ENCODE assay signal across 22 cellular contexts in the genomic region with DNA sequence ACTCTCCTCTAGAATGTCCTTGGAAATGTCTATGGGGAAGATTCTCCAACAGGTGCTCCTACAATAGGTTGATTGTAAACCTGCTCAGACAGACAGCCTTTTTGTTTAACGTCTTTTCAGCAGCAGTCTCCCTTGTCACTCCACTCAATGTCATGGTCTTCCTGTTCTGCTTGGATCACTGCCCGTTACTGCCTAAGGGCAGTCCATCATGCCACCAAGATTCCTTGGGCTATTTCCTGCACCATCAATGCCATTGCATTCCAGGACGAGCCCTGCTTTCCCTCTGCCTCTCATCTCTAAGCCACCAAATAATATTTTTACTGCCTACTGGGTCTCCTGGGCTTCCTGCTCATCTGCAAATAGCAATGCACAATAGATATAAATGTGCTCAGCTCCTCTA.
"Had no signal": no experiment of that assay in that cellular context is flagged by ENCODE, and none has a peak within 500 bp of the region (broad histone marks: within the 10 kb centered on the region; RNA-seq: fewer than 3 reads in every experiment).

No MANE protein-coding gene starts in this region.

- FAIRE-seq: TTC549 had no signal

- H3K9me3 Mint-ChIP-seq: activated naive CD8-positive, alpha-beta T cell treated with anti-CD3 and anti-CD28 coated beads for 36 hours had no signal

- H3K27me3 ChIP-seq: cardiac muscle cell, gastroesophageal sphincter, sigmoid colon, thyroid gland had no signal

- H3K4me1 Mint-ChIP-seq: activated naive CD8-positive, alpha-beta T cell treated with anti-CD3 and anti-CD28 coated beads for 36 hours; mesothelial cell of epicardium had no signal

- H3K36me3 Mint-ChIP-seq: activated naive CD8-positive, alpha-beta T cell treated with anti-CD3 and anti-CD28 coated beads for 36 hours; mesothelial cell of epicardium; natural killer cell treated with Interleukin-12 subunit alpha and Interleukin-12 subunit beta and Interleukin-15 and Interleukin-18, amount 100 ng/mL, for 72 hours had no signal

- ATAC-seq: activated CD8-positive, alpha-beta T cell treated with anti-CD3 and anti-CD28 coated beads, Interleukin-2, amount 10 ng/mL, durations not matched to agents 7 days and 5 days; gastroesophageal sphincter; left ventricle myocardium superior; natural killer cell treated with Interleukin-12 subunit alpha and Interleukin-12 subunit beta and Interleukin-15 and Interleukin-18, amount 100 ng/mL, for 72 hours; stimulated activated naive CD8-positive, alpha-beta T cell treated with anti-CD3 and anti-CD28 coated beads, Interleukin-15, Interleukin-2, amounts not matched to agents 100 U/mL and 50 U/mL, for 24 hours had no signal

- H3K4me1 ChIP-seq: gastroesophageal sphincter, sigmoid colon, spleen, thyroid gland had no signal

- DNase-seq: activated CD4-positive, alpha-beta T cell treated with anti-CD3 and anti-CD28 coated beads for 1 hour; activated CD4-positive, alpha-beta T cell treated with anti-CD3 and anti-CD28 coated beads, Interleukin-2, amount 50 U/mL, for 1 hour; activated CD8-positive, alpha-beta T cell treated with anti-CD3 and anti-CD28 coated beads, Interleukin-2, amount 10 ng/mL, durations not matched to agents 7 days and 5 days; activated naive CD8-positive, alpha-beta T cell treated with anti-CD3 and anti-CD28 coated beads for 36 hours; amniotic stem cell; head of caudate nucleus; hypothalamus; left ventricle myocardium superior; mammary epithelial cell; retina; sigmoid colon; spleen; stimulated activated CD4-positive, alpha-beta T cell treated with anti-CD3 and anti-CD28 coated beads, Interleukin-4, amount 100 ng/mL, for 4 hours; stimulated activated naive CD8-positive, alpha-beta T cell treated with anti-CD3 and anti-CD28 coated beads, Interleukin-15, Interleukin-2, amounts not matched to agents 100 U/mL and 50 U/mL, for 24 hours; thyroid gland had no signal

- H3K27ac Mint-ChIP-seq: activated CD8-positive, alpha-beta T cell treated with anti-CD3 and anti-CD28 coated beads, Interleukin-2, amount 10 ng/mL, durations not matched to agents 7 days and 5 days; activated naive CD8-positive, alpha-beta T cell treated with anti-CD3 and anti-CD28 coated beads for 36 hours; mesothelial cell of epicardium; natural killer cell treated with Interleukin-12 subunit alpha and Interleukin-12 subunit beta and Interleukin-15 and Interleukin-18, amount 100 ng/mL, for 72 hours; progenitor cell of endocrine pancreas had no signal

- H3K4me3 ChIP-seq: cardiac muscle cell, gastroesophageal sphincter, sigmoid colon, spleen, thyroid gland had no signal

- H3K27me3 Mint-ChIP-seq: natural killer cell treated with Interleukin-12 subunit alpha and Interleukin-12 subunit beta and Interleukin-15 and Interleukin-18, amount 100 ng/mL, for 72 hours; progenitor cell of endocrine pancreas had no signal

- H3K4me3 Mint-ChIP-seq: activated CD8-positive, alpha-beta T cell treated with anti-CD3 and anti-CD28 coated beads, Interleukin-2, amount 10 ng/mL, durations not matched to agents 7 days and 5 days; activated naive CD8-positive, alpha-beta T cell treated with anti-CD3 and anti-CD28 coated beads for 36 hours; mesothelial cell of epicardium; natural killer cell treated with Interleukin-12 subunit alpha and Interleukin-12 subunit beta and Interleukin-15 and Interleukin-18, amount 100 ng/mL, for 72 hours had no signal

- H3K27ac ChIP-seq: cardiac muscle cell, epithelial cell of prostate, gastroesophageal sphincter, sigmoid colon, spleen, thyroid gland had no signal

- H3K9me3 ChIP-seq: gastroesophageal sphincter, sigmoid colon, thyroid gland had no signal

- H3K36me3 ChIP-seq: cardiac muscle cell, gastroesophageal sphincter, sigmoid colon, spleen, thyroid gland had no signal
